39 cellular contexts compared by ENCODE assay signal in genomic region chr1:203150511-203151297, GRCh38. TPM values are rescaled to one million over a fixed set of nuclear protein-coding genes. Genes with fewer than 3 reads are reported as not detected.
A peak's percentile ranks its signal among the peaks of the same experiment; 100 is the strongest.
DNase-seq lines count a peak whose midpoint lies in the region; ATAC-seq, FAIRE-seq and TF ChIP-seq lines count a peak whose summit lies in the region.
"Had no signal": no experiment of that assay in that cellular context is flagged by ENCODE, and none has a peak within 500 bp of the region (broad histone marks: within the 10 kb centered on the region; RNA-seq: fewer than 3 reads in every experiment).

No MANE protein-coding gene starts in this region.

- H3K18ac ChIP-seq in mesendoderm (ENCODE audit: low read length) = peak overlapping the region; percentile 31

- H3K27ac ChIP-seq in breast epithelium = peak overlapping the region; percentile 31 to 52
- H3K27ac ChIP-seq in mammary epithelial cell (ENCODE audit: insufficient read depth, low read depth, low read length) = no peak overlapping the region
- no peak overlapping the region for H3K27ac ChIP-seq in K562 (ENCODE audit: extremely low read depth, low read depth, low read length)
- H3K27ac ChIP-seq in mesendoderm (ENCODE audit: low read depth, low read length) = peak overlapping the region; percentile 82
- H3K27ac ChIP-seq in temporal lobe (ENCODE audit: low read depth, low read length) = peak overlapping the region; percentile 72
- no peak overlapping the region for H3K27ac ChIP-seq in esophagus squamous epithelium
- H3K27ac ChIP-seq: A549, esophagus muscularis mucosa, foreskin keratinocyte, heart left ventricle, KMS-11, right lobe of liver, SJCRH30, tibial artery had no signal

- peaks cover 7% of the 10 kb centered on the region for H3K79me1 ChIP-seq in mesendoderm (ENCODE audit: low read length)

- H3K27me3 ChIP-seq in breast epithelium = no peaks in the 10 kb centered on the region
- no peaks in the 10 kb centered on the region for H3K27me3 ChIP-seq in mammary epithelial cell (ENCODE audit: insufficient read depth, low read length)
- peaks cover 36 to 85% of the 10 kb centered on the region in 2 experiments for H3K27me3 ChIP-seq in K562 (ENCODE audit: control insufficient read depth in 2 of 2, insufficient read depth in 2 of 2, low read length in 2 of 2)
- no peaks in the 10 kb centered on the region for H3K27me3 ChIP-seq in mesendoderm (ENCODE audit: insufficient read depth, low read length, poor library complexity)
- H3K27me3 ChIP-seq in esophagus squamous epithelium = peaks cover 0 to 5% (median 0%) of the 10 kb centered on the region in 4 donors
- H3K27me3 ChIP-seq: heart left ventricle, right lobe of liver, SJCRH30 had no signal

- no peak overlapping the region for H3K9ac ChIP-seq in mammary epithelial cell (ENCODE audit: insufficient read depth, low read length)
- peak overlapping the region in 1 of 2 experiments; percentile 50; a peak in 1 of 4 replicates for H3K9ac ChIP-seq in K562 (ENCODE audit: insufficient read depth in 1 of 2, low read depth in 2 of 2, low read length in 2 of 2)
- H3K9ac ChIP-seq in mesendoderm (ENCODE audit: low read length) = no peak overlapping the region
- H3K9ac ChIP-seq: KMS-11 had no signal

- POLR2A ChIA-PET in K562 (lab: Yijun Ruan, JAX) = interaction anchor here (0.6 to 0.8 kb wide), 3 partner anchors 9 to 129 kb away, joined by 3 to 4 read pairs (median 3); no protein-coding TSS in a partner anchor

- H3K4me2 ChIP-seq in mammary epithelial cell (ENCODE audit: insufficient read depth, low read depth, low read length) = no peak overlapping the region
- peak overlapping the region; percentile 21; the same call in 1 of the 2 replicates for H3K4me2 ChIP-seq in K562 (ENCODE audit: insufficient read depth, low read length)
- H3K4me2 ChIP-seq in mesendoderm (ENCODE audit: low read length) = no peak overlapping the region
- H3K4me2 ChIP-seq: A549, KMS-11 had no signal

- CTCF ChIA-PET in mammary epithelial cell (lab: Charles Lee; ENCODE audit: low non-redundant PET) = no interaction called here
- CTCF ChIA-PET in K562 (lab: Yijun Ruan, JAX; ENCODE audit: low intra/inter-chr PET ratio) = no interaction called here

- no peak overlapping the region for H2BK15ac ChIP-seq in mesendoderm (replicated peaks; ENCODE audit: low read depth)

- TF ChIP-seq CTCF in breast epithelium (IDR thresholded peaks at IDR 0.05) (no peak), mammary epithelial cell (conservative IDR thresholded peaks at IDR 0.05 in 1 of 2, IDR thresholded peaks at IDR 0.05 in 1 of 2; ENCODE audit: extremely low read depth in 1 of 2, insufficient read depth in 1 of 2, low read depth in 1 of 2, low read length in 2 of 2) (no peak), K562 (IDR thresholded peaks at IDR 0.05 in 2 of 3, conservative IDR thresholded peaks at IDR 0.05 in 1 of 3; ENCODE audit: insufficient read depth in 2 of 3, low read depth in 1 of 3, low read length in 3 of 3) (no peak), esophagus squamous epithelium (IDR thresholded peaks at IDR 0.05) (no peak)

- in situ Hi-C loops in mammary epithelial cell (cut with MboI; ENCODE audit: low sequenced_read_pairs in 2 of 2) (no loop called here), K562 (cut with MboI) (no loop called here)

- no peaks in the 10 kb centered on the region for H4K20me1 ChIP-seq in mammary epithelial cell (ENCODE audit: insufficient read depth, low read length)
- H4K20me1 ChIP-seq in K562 (replicated peaks; ENCODE audit: control insufficient read depth, insufficient read depth, low read length) = peaks cover 15% of the 10 kb centered on the region

- H3K36me3 ChIP-seq in breast epithelium (no peaks in the 10 kb centered on the region), mammary epithelial cell (ENCODE audit: insufficient read depth, low read length) (no peaks in the 10 kb centered on the region), K562 (ENCODE audit: control insufficient read depth, insufficient read depth, low read length) (no peaks in the 10 kb centered on the region), mesendoderm (ENCODE audit: control insufficient read depth, insufficient read depth, low read length) (no peaks in the 10 kb centered on the region), esophagus squamous epithelium (no peaks in the 10 kb centered on the region)
- H3K36me3 ChIP-seq: esophagus muscularis mucosa, heart left ventricle, right lobe of liver, spleen, tibial artery had no signal

- H2AFZ ChIP-seq in mammary epithelial cell (ENCODE audit: low read depth, low read length) (no peak overlapping the region), K562 (ENCODE audit: low read depth, low read length) (no peak overlapping the region)

- no peak overlapping the region for H4K5ac ChIP-seq in mesendoderm (ENCODE audit: low read length)

- TF ChIP-seq EP300 in K562 (IDR thresholded peaks at IDR 0.05; ENCODE audit: low read length) = no peak

- TF ChIP-seq POLR2A in breast epithelium (IDR thresholded peaks at IDR 0.05) (no peak), K562 (conservative IDR thresholded peaks at IDR 0.05) (no peak), esophagus squamous epithelium (IDR thresholded peaks at IDR 0.05) (no peak)

- H3K4me1 ChIP-seq in breast epithelium = peaks cover 0 to 12% of the 10 kb centered on the region in 2 donors
- peaks cover 35% of the 10 kb centered on the region for H3K4me1 ChIP-seq in mammary epithelial cell (ENCODE audit: insufficient read depth, low read length)
- no peaks in the 10 kb centered on the region; a peak in 2 of 5 replicates for H3K4me1 ChIP-seq in K562 (replicated peaks in 1 of 2; ENCODE audit: control insufficient read depth in 2 of 2, insufficient read depth in 2 of 2, low read length in 2 of 2)
- peaks cover 53% of the 10 kb centered on the region for H3K4me1 ChIP-seq in mesendoderm (ENCODE audit: control insufficient read depth, low read depth, low read length)
- H3K4me1 ChIP-seq in esophagus squamous epithelium = peaks cover 0 to 23% (median 3%) of the 10 kb centered on the region in 3 donors
- H3K4me1 ChIP-seq: right lobe of liver had no signal

- peak overlapping the region; percentile 93 for H2AK5ac ChIP-seq in mesendoderm (ENCODE audit: low read length)

- H3K79me2 ChIP-seq in mammary epithelial cell (ENCODE audit: insufficient read depth, low read length) (no peaks in the 10 kb centered on the region), K562 (ENCODE audit: control insufficient read depth, insufficient read depth, low read length) (no peaks in the 10 kb centered on the region), mesendoderm (ENCODE audit: control insufficient read depth, insufficient read depth, low read length) (no peaks in the 10 kb centered on the region)

- WGBS in mammary epithelial cell (ENCODE audit: low coverage, missing lambda C conversion rate) = 84% methylated on average over 8 of the region's 9 CpGs
- 0% methylated on average over 8 of the region's 9 CpGs for WGBS in K562 (ENCODE audit: insufficient coverage, low coverage, missing lambda C conversion rate)
- no CpG with 5 or more reads among the region's 9 CpGs for WGBS in mesendoderm (ENCODE audit: extremely low coverage, insufficient coverage, low lambda C conversion rate)
- WGBS in esophagus squamous epithelium, 2 donors = 83 to 85% methylated on average over 3 to 4 of the region's 9 CpGs

- H3K56ac ChIP-seq in mesendoderm (ENCODE audit: low read length) = peak overlapping the region; percentile 69

- dilution Hi-C loops in mammary epithelial cell (cut with HindIII; ENCODE audit: low sequenced_read_pairs) = no loop called here

- ATAC-seq in K562 (peak; percentile 33), GM18498 (IDR thresholded peaks at IDR 0.05; ENCODE audit: unreplicated experiment) (no peak)
- ATAC-seq: A549; activated naive CD4-positive, alpha-beta T cell treated with anti-CD3 and anti-CD28 coated beads, Interleukin-2, amount 50 U/mL, for 72 hours; foreskin keratinocyte; heart left ventricle; right lobe of liver had no signal

- no TSS peak for BruUV-seq in mammary epithelial cell (replicated peaks; lab: Mats Ljungman, UMichigan)
- no TSS peak for BruUV-seq in K562 (replicated peaks; lab: Mats Ljungman, UMichigan)

- intact Hi-C loops in breast epithelium (cut with DNase I; ENCODE audit: low total_unique reads) = no loop called here
- intact Hi-C loops in mammary epithelial cell (cut with micrococcal nuclease) = no loop called here
- intact Hi-C loops in K562 (cut with micrococcal nuclease) = no loop called here
- intact Hi-C loops in esophagus squamous epithelium (cut with DNase I) = no loop called here

- peak overlapping the region; percentile 90 for H3K23ac ChIP-seq in mesendoderm (ENCODE audit: low read length)

- no peak overlapping the region for H3K4me3 ChIP-seq in breast epithelium
- no peak overlapping the region for H3K4me3 ChIP-seq in mammary epithelial cell (replicated peaks in 1 of 3; ENCODE audit: insufficient read depth in 1 of 3, low read depth in 2 of 3, low read length in 3 of 3)
- H3K4me3 ChIP-seq in K562 = no peak overlapping the region
- H3K4me3 ChIP-seq in mesendoderm (ENCODE audit: low read length) = no peak overlapping the region
- H3K4me3 ChIP-seq in esophagus squamous epithelium = no peak overlapping the region
- H3K4me3 ChIP-seq: A549, esophagus muscularis mucosa, heart left ventricle, lung, right lobe of liver, SJCRH30, spleen, tibial artery had no signal

- DNase-seq in breast epithelium (ENCODE audit: low spot score in 2 of 2) (no peak), mammary epithelial cell (no peak), K562 (ENCODE audit: extremely low read depth in 1 of 4, low spot score in 3 of 4) (no peak), mesendoderm (peak; percentile 58), NCI-H146 treated with DMSO at 0.1 percent for 48 hours (lab: John Stamatoyannopoulos, UW; ENCODE audit: unreplicated experiment) (no peak), esophagus squamous epithelium (lab: John Stamatoyannopoulos, UW) (no peak)
- DNase-seq: activated CD4-positive, alpha-beta T cell treated with anti-CD3 and anti-CD28 coated beads for 48 hours; activated CD8-positive, alpha-beta memory T cell treated with anti-CD3 and anti-CD28 coated beads for 24 hours; activated effector memory CD4-positive, alpha-beta T cell treated with Interleukin-2 at 50 U/mL for 16 hours; aorta; caudate nucleus; CD4-positive, alpha-beta T cell; foreskin keratinocyte; GOT3; MM.1S; NCI-H2081; NCI-H226; right lobe of liver; SJCRH30; spleen; stimulated activated CD4-positive, alpha-beta T cell treated with anti-CD3 and anti-CD28 coated beads, Interleukin-2, amount 100 ng/mL, for 24 hours; stimulated activated CD8-positive, alpha-beta memory T cell treated with anti-CD3 and anti-CD28 coated beads, Interleukin-4, amount 100 ng/mL, for 48 hours; T-helper 9 cell; tibial artery had no signal

- FAIRE-seq in K562 (lab: Jason Lieb, UNC) = no peak
- FAIRE-seq: A549, endometrium, GM19239 had no signal

- peak overlapping the region; percentile 38 for H2BK120ac ChIP-seq in mesendoderm (ENCODE audit: low read depth, low read length)

- H3K4ac ChIP-seq in mesendoderm (ENCODE audit: low read depth, low read length) = peak overlapping the region; percentile 6

- no peak overlapping the region for H4K8ac ChIP-seq in mesendoderm (ENCODE audit: low read depth, low read length)

- H3K9me3 ChIP-seq in breast epithelium (no peaks in the 10 kb centered on the region), mammary epithelial cell (replicated peaks; ENCODE audit: insufficient read depth, low read length) (no peaks in the 10 kb centered on the region), K562 (replicated peaks; ENCODE audit: control insufficient read depth, insufficient read depth, low read depth, low read length) (no peaks in the 10 kb centered on the region), esophagus squamous epithelium (no peaks in the 10 kb centered on the region)
- H3K9me3 ChIP-seq: A549, esophagus muscularis mucosa, heart left ventricle, right lobe of liver, SJCRH30, spleen, tibial artery had no signal

- H3K9me1 ChIP-seq in K562 (ENCODE audit: control insufficient read depth, insufficient read depth, low read length) = no peaks in the 10 kb centered on the region

- peak overlapping the region; percentile 47 for H2BK5ac ChIP-seq in mesendoderm (ENCODE audit: low read length)

- no peak for TF ChIP-seq RAD21 in K562 (CRISPR knock-in tag; conservative IDR thresholded peaks at IDR 0.05 in 1 of 2, IDR thresholded peaks at IDR 0.05 in 1 of 2)

RNA-seq across cellular contexts. Expression of gene ADORA1, which starts 23.2 kb away (rescaled TPM):
- total RNA-seq in breast epithelium = 10 to 100 TPM in 1 of 3 donors, 1 to 10 TPM in 1, under 1 TPM in 1; 0.64 to 14.5 (median 5.2) TPM
- 1 to 10 TPM in 1 of 2 donors, under 1 TPM in 1; 0.96 to 1.7 TPM for total RNA-seq in mammary epithelial cell
- polyA plus RNA-seq in mammary epithelial cell = 0.74 TPM
- polyA minus RNA-seq in mammary epithelial cell = not detected
- not detected in 2 replicates for total RNA-seq in K562 (2011; cell fraction: chromatin; rRNA removed; ENCODE audit: low replicate concordance)
- not detected in 2 replicates for total RNA-seq in K562 (2011; cell fraction: nucleolus; rRNA removed)
- total RNA-seq in K562 (2011; cell fraction: nucleoplasm; rRNA removed) = not detected in 2 replicates
- total RNA-seq in K562 (2014; rRNA removed) = not detected in 2 replicates
- not detected in 2 replicates for total RNA-seq in K562 (2014; rRNA removed; fragmentation: Illumina TruSeq; extraction: Trizol)
- total RNA-seq in K562 (2015; rRNA removed; fragmentation: Illumina TruSeq; extraction: Trizol) = not detected in 2 replicates
- total RNA-seq in K562 (2021) = not detected in 2 replicates
- polyA plus RNA-seq in K562 (2011; rRNA removed) = not detected in 2 replicates
- not detected in 2 replicates for polyA plus RNA-seq in K562 (2011; cell fraction: cytosol; rRNA removed)
- polyA plus RNA-seq in K562 (2011; cell fraction: nucleus; rRNA removed) = not detected in 2 replicates
- 0.12 TPM in 1 of 2 replicates, not detected in the other for polyA plus RNA-seq in K562 (2012)
- polyA plus RNA-seq in K562 (2014; fragmentation: Illumina TruSeq; extraction: Trizol) = not detected in 2 replicates
- polyA plus RNA-seq in K562 (2014; fragmentation: Nextera tagmentation; extraction: Ambion mirVana) = not detected
- not detected in 2 replicates for polyA plus RNA-seq in K562 (2014; rRNA removed)
- not detected in 2 replicates for polyA minus RNA-seq in K562 (2011; rRNA and poly(A)+ RNA removed)
- polyA minus RNA-seq in K562 (2011; cell fraction: cytosol; rRNA and poly(A)+ RNA removed) = not detected in 2 replicates
- polyA minus RNA-seq in K562 (2011; cell fraction: nucleus; rRNA and poly(A)+ RNA removed) = not detected in 2 replicates
- 8.0 TPM for polyA plus RNA-seq in mesendoderm (2013, experiment 1 of 2)
- 8.0 TPM for polyA plus RNA-seq in mesendoderm (2013, experiment 2 of 2)
- total RNA-seq in temporal lobe = 9.1 TPM
- 1 to 10 TPM in 1 of 4 donors, under 1 TPM in 2, not detected in 1; 0.64 to 1.7 (median 0.66) TPM for total RNA-seq in esophagus squamous epithelium
- total RNA-seq: activated naive CD4-positive, alpha-beta T cell treated with anti-CD3 and anti-CD28 coated beads, Interleukin-2, amount 50 U/mL, for 72 hours; CD4-positive, alpha-beta T cell had no signal
- polyA plus RNA-seq: aorta had no signal

RNA-seq across cellular contexts. Expression of gene MYBPH, which starts 24.9 kb away (rescaled TPM):
- total RNA-seq in breast epithelium (under 1 TPM in 1 of 3 donors, not detected in 2; 0.66 TPM), mammary epithelial cell (not detected), K562 (2014; rRNA removed) (not detected in 2 replicates), K562 (2014; rRNA removed; fragmentation: Illumina TruSeq; extraction: Trizol) (not detected in 2 replicates), K562 (2015; rRNA removed; fragmentation: Illumina TruSeq; extraction: Trizol) (not detected in 2 replicates), K562 (2021) (not detected in 2 replicates), temporal lobe (not detected), esophagus squamous epithelium (not detected)
- polyA plus RNA-seq in mammary epithelial cell (not detected), K562 (2011; rRNA removed) (not detected in 2 replicates), K562 (2014; fragmentation: Illumina TruSeq; extraction: Trizol) (not detected in 2 replicates), K562 (2014; fragmentation: Nextera tagmentation; extraction: Ambion mirVana) (not detected), K562 (2014; rRNA removed) (0.13 TPM in 1 of 2 replicates, not detected in the other)
- polyA minus RNA-seq in mammary epithelial cell = not detected
- not detected in 2 replicates for total RNA-seq in K562 (2011; cell fraction: chromatin; rRNA removed; ENCODE audit: low replicate concordance)
- total RNA-seq in K562 (2011; cell fraction: nucleolus; rRNA removed) = not detected in 2 replicates
- not detected in 2 replicates for total RNA-seq in K562 (2011; cell fraction: nucleoplasm; rRNA removed)
- not detected in 2 replicates for polyA plus RNA-seq in K562 (2011; cell fraction: cytosol; rRNA removed)
- polyA plus RNA-seq in K562 (2011; cell fraction: nucleus; rRNA removed) = not detected in 2 replicates
- not detected in 2 replicates for polyA plus RNA-seq in K562 (2012)
- not detected in 2 replicates for polyA minus RNA-seq in K562 (2011; rRNA and poly(A)+ RNA removed)
- polyA minus RNA-seq in K562 (2011; cell fraction: cytosol; rRNA and poly(A)+ RNA removed) = not detected in 2 replicates
- polyA minus RNA-seq in K562 (2011; cell fraction: nucleus; rRNA and poly(A)+ RNA removed) = not detected in 2 replicates
- polyA plus RNA-seq in mesendoderm (2013, experiment 1 of 2) = not detected
- 0.04 TPM for polyA plus RNA-seq in mesendoderm (2013, experiment 2 of 2)
- total RNA-seq: activated naive CD4-positive, alpha-beta T cell treated with anti-CD3 and anti-CD28 coated beads, Interleukin-2, amount 50 U/mL, for 72 hours; aorta; CD4-positive, alpha-beta T cell; Daoy; esophagus muscularis mucosa; foreskin keratinocyte; kidney epithelial cell; lung; neural crest cell; progenitor cell of endocrine pancreas had no signal
- polyA plus RNA-seq: A549, aorta, foreskin keratinocyte, heart left ventricle had no signal

RNA-seq across cellular contexts. Expression of gene CHI3L1, which starts 35.8 kb away (rescaled TPM):
- total RNA-seq in breast epithelium (100 to 1,000 TPM in 2 of 3 donors, 10 to 100 TPM in 1; 14.2 to 638 (median 426) TPM), mammary epithelial cell (10 to 100 TPM in 1 of 2 donors, not detected in 1; 37.0 TPM), K562 (2014; rRNA removed) (not detected in 2 replicates), K562 (2014; rRNA removed; fragmentation: Illumina TruSeq; extraction: Trizol) (not detected in 2 replicates), K562 (2015; rRNA removed; fragmentation: Illumina TruSeq; extraction: Trizol) (not detected in 2 replicates), K562 (2021) (not detected in 2 replicates), temporal lobe (0.74 TPM), esophagus squamous epithelium (10 to 100 TPM in 2 of 4 donors, 1 to 10 TPM in 1, under 1 TPM in 1; 0.38 to 10.9 (median 9.1) TPM)
- polyA plus RNA-seq in mammary epithelial cell (0.33 TPM), K562 (2011; rRNA removed) (not detected in 2 replicates), K562 (2014; fragmentation: Illumina TruSeq; extraction: Trizol) (not detected in 2 replicates), K562 (2014; fragmentation: Nextera tagmentation; extraction: Ambion mirVana) (not detected), K562 (2014; rRNA removed) (not detected in 2 replicates)
- polyA minus RNA-seq in mammary epithelial cell = not detected
- not detected in 2 replicates for total RNA-seq in K562 (2011; cell fraction: chromatin; rRNA removed; ENCODE audit: low replicate concordance)
- total RNA-seq in K562 (2011; cell fraction: nucleolus; rRNA removed) = not detected in 2 replicates
- total RNA-seq in K562 (2011; cell fraction: nucleoplasm; rRNA removed) = not detected in 2 replicates
- polyA plus RNA-seq in K562 (2011; cell fraction: cytosol; rRNA removed) = not detected in 2 replicates
- polyA plus RNA-seq in K562 (2011; cell fraction: nucleus; rRNA removed) = not detected in 2 replicates
- 0.22 TPM in 1 of 2 replicates, not detected in the other for polyA plus RNA-seq in K562 (2012)
- not detected in 2 replicates for polyA minus RNA-seq in K562 (2011; rRNA and poly(A)+ RNA removed)
- polyA minus RNA-seq in K562 (2011; cell fraction: cytosol; rRNA and poly(A)+ RNA removed) = not detected in 2 replicates
- not detected in 2 replicates for polyA minus RNA-seq in K562 (2011; cell fraction: nucleus; rRNA and poly(A)+ RNA removed)
- polyA plus RNA-seq in mesendoderm (2013, experiment 1 of 2) = 0.22 TPM
- 0.20 TPM for polyA plus RNA-seq in mesendoderm (2013, experiment 2 of 2)
- total RNA-seq: CD4-positive, alpha-beta T cell; Daoy; foreskin keratinocyte; neural crest cell; progenitor cell of endocrine pancreas; RPMI7951; SJCRH30 had no signal
- polyA plus RNA-seq: foreskin keratinocyte had no signal

Comparison
In these comparisons a context has a peak if more than half of its experiments do, and no peak if none do; other contexts are left out.
1. H3K27ac ChIP-seq: peak in breast epithelium (2 of 2), mesendoderm (single experiment) and temporal lobe (single experiment); none in mammary epithelial cell (single experiment), K562 (single experiment) and esophagus squamous epithelium (0 of 4).